Comparison of ENCODE assay signal across 9 cellular contexts in the genomic region with DNA sequence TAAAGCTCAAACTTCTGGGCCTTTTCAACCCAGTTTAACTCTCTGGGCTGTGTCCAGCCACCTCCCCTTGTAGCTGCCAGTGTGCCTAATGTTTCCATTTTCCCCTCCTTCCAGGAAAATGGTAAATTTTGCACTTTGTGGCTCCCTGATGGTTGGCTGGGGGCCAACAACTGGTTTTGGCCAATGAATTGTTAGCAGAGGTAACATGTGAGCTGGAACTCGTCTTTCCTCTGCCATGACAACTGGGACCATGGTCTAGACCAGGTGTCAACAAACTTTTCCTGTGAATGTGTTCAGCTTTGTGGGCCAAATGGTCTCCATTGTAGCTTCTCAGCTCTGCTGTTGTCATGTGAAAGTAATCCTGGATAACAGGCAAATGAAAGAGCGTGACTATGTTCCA.
"Had no signal": no experiment of that assay in that cellular context is flagged by ENCODE, and none has a peak within 500 bp of the region (broad histone marks: within the 10 kb centered on the region; RNA-seq: fewer than 3 reads in every experiment).

No MANE protein-coding gene starts in this region.

- H3K9me3 Mint-ChIP-seq: HFFc6, IgD-negative memory B cell had no signal

- H3K9me3 ChIP-seq: HAP-1 had no signal

- H3K36me3 ChIP-seq: HAP-1 had no signal

- H3K27me3 Mint-ChIP-seq: IgD-negative memory B cell had no signal

- H3K4me1 ChIP-seq: HAP-1 had no signal

- H3K4me3 ChIP-seq: GM23248, HAP-1 had no signal

- H3K4me1 Mint-ChIP-seq: IgD-negative memory B cell had no signal

- H3K9ac ChIP-seq: GM23248, KMS-11 had no signal

- H3K27ac ChIP-seq: GM23248, HL-60, KMS-11 had no signal

- H3K27ac Mint-ChIP-seq: HFFc6, IgD-negative memory B cell had no signal

- H3K4me3 Mint-ChIP-seq: HFFc6 had no signal

- H3K36me3 Mint-ChIP-seq: IgD-negative memory B cell had no signal

- DNase-seq: GM23248, GOT3, H7, HFFc6, KBM-7 had no signal

- H3K4me2 ChIP-seq: KMS-11 had no signal

- H2AFZ ChIP-seq: GM23248 had no signal
